ENCODE assay signal across 8 cellular contexts in genomic region chr17:76710863-76711611, GRCh38. TPM values are rescaled to one million over a fixed set of nuclear protein-coding genes. Genes with fewer than 3 reads are reported as not detected.
DNase-seq lines count a peak whose midpoint lies in the region; ATAC-seq and TF ChIP-seq lines count a peak whose summit lies in the region.

MXRA7 (minus strand) TSS chr17:76710965; CDS start chr17:76710946, 19 bp downstream.

- peaks cover 20% of the 10 kb centered on the region for H3K36me3 Mint-ChIP-seq in activated T-cell treated with anti-CD3 and anti-CD28 coated beads, Interleukin-2, amount 50 U/mL, for 4 hours (ENCODE audit: insufficient read depth)

- peak within 1 kb of the TSS; percentile 19 for H3K4me3 ChIP-seq in mucosa of descending colon

- intact Hi-C loops in mucosa of descending colon (cut with DNase I, micrococcal nuclease) = no loop called here

- H3K4me1 Mint-ChIP-seq in activated T-cell treated with anti-CD3 and anti-CD28 coated beads, Interleukin-2, amount 50 U/mL, for 4 hours (ENCODE audit: low read depth) = peaks cover 41% of the 10 kb centered on the region

- no peak for TF ChIP-seq CTCF in mucosa of descending colon (IDR thresholded peaks at IDR 0.05)

- TF ChIP-seq POLR2A in erythroblast (IDR thresholded peaks at IDR 0.05; ENCODE audit: low read length) = no peak

- DNase-seq in NCI-H748 (lab: John Stamatoyannopoulos, UW; ENCODE audit: unreplicated experiment) = peak; percentile 57
- DNase-seq in NCI-H748 treated with DMSO at 0.1 percent for 48 hours (lab: John Stamatoyannopoulos, UW) = no peak
- peak; percentile 90 for DNase-seq in NCI-H69 (lab: John Stamatoyannopoulos, UW)
- DNase-seq in activated T-cell treated with anti-CD3 and anti-CD28 coated beads, Interleukin-2, amount 50 U/mL, for 4 hours = peak; percentile 54
- DNase-seq in erythroblast (lab: John Stamatoyannopoulos, UW) = peak; percentile 65 to 81
- peak; percentile 65 to 78 (median 74) for DNase-seq in mucosa of descending colon
- peak in 5 of 6 experiments; percentile 11 to 48 (median 31) for DNase-seq in stimulated activated naive CD4-positive, alpha-beta T cell (lab: John Stamatoyannopoulos, UW)

- no peaks in the 10 kb centered on the region for H3K9me3 ChIP-seq in mucosa of descending colon

- H3K36me3 ChIP-seq in mucosa of descending colon (ENCODE audit: low read depth) = no peaks in the 10 kb centered on the region

- H3K27me3 Mint-ChIP-seq in activated T-cell treated with anti-CD3 and anti-CD28 coated beads, Interleukin-2, amount 50 U/mL, for 4 hours (ENCODE audit: low read depth) = no peaks in the 10 kb centered on the region

- ATAC-seq in activated T-cell treated with anti-CD3 and anti-CD28 coated beads, Interleukin-2, amount 50 U/mL, for 4 hours = peak; percentile 77 to 81
- ATAC-seq in mucosa of descending colon (peak; percentile 80), HG02938 (IDR thresholded peaks at IDR 0.05; ENCODE audit: unreplicated experiment) (no peak)

- no peaks in the 10 kb centered on the region for H3K4me1 ChIP-seq in mucosa of descending colon (ENCODE audit: low read depth)

- peak within 1 kb of the TSS; percentile 73 for H3K4me3 Mint-ChIP-seq in activated T-cell treated with anti-CD3 and anti-CD28 coated beads, Interleukin-2, amount 50 U/mL, for 4 hours

- no peaks in the 10 kb centered on the region for H3K9me3 Mint-ChIP-seq in activated T-cell treated with anti-CD3 and anti-CD28 coated beads, Interleukin-2, amount 50 U/mL, for 4 hours

RNA-seq across cellular contexts. Expression of gene MXRA7, which starts in this region (rescaled TPM):
- 1 to 10 TPM; 2.0 to 2.3 (median 2.0) TPM for total RNA-seq in activated T-cell treated with anti-CD3 and anti-CD28 coated beads, Interleukin-2, amount 50 U/mL, for 4 hours
- total RNA-seq in mucosa of descending colon = 100 to 1,000 TPM in 1 of 3 donors, 10 to 100 TPM in 2; 11.4 to 214 (median 24.5) TPM
